ENCODE assay signal across 8 cellular contexts in genomic region chr11:117818036-117818858, GRCh38. TPM values are rescaled to one million over a fixed set of nuclear protein-coding genes. Genes with fewer than 3 reads are reported as not detected.
A peak's percentile ranks its signal among the peaks of the same experiment; 100 is the strongest.
DNase-seq lines count a peak whose midpoint lies in the region; ATAC-seq and TF ChIP-seq lines count a peak whose summit lies in the region.

No MANE protein-coding gene starts in this region.

- H3K4me1 Mint-ChIP-seq in CD8-positive, alpha-beta T cell (ENCODE audit: low read depth), result peaks cover 64% of the 10 kb centered on the region
- H3K4me1 Mint-ChIP-seq in activated CD8-positive, alpha-beta T cell treated with anti-CD3 and anti-CD28 coated beads for 36 hours (ENCODE audit: low read depth), result peaks cover 79% of the 10 kb centered on the region

- H3K27me3 Mint-ChIP-seq in CD8-positive, alpha-beta T cell (ENCODE audit: low read depth), result no peaks in the 10 kb centered on the region
- no peaks in the 10 kb centered on the region for H3K27me3 Mint-ChIP-seq in activated CD8-positive, alpha-beta T cell treated with anti-CD3 and anti-CD28 coated beads for 36 hours

- H3K9me3 ChIP-seq in CD8-positive, alpha-beta T cell (ENCODE audit: low read length), result no peaks in the 10 kb centered on the region
- no peaks in the 10 kb centered on the region for H3K9me3 ChIP-seq in sigmoid colon

- TF ChIP-seq CTCF in CD8-positive, alpha-beta T cell (IDR thresholded peaks at IDR 0.05), result no peak
- TF ChIP-seq CTCF in activated CD8-positive, alpha-beta T cell treated with anti-CD3 and anti-CD28 coated beads for 36 hours (IDR thresholded peaks at IDR 0.05), result no peak
- no peak for TF ChIP-seq CTCF in sigmoid colon (IDR thresholded peaks at IDR 0.05)

- no peaks in the 10 kb centered on the region for H3K36me3 ChIP-seq in CD8-positive, alpha-beta T cell (ENCODE audit: insufficient read depth, low read length)
- no peaks in the 10 kb centered on the region for H3K36me3 ChIP-seq in sigmoid colon

- CTCF ChIA-PET in CD8-positive, alpha-beta T cell (lab: Charles Lee), result interaction anchor here (0.6 to 12.9 kb wide), 23 partner anchors 9 to 618 kb away, joined by 3 to 431 read pairs (median 7); partner anchors contain the start of genes DSCAML1, KMT2A and TMPRSS13
- CTCF ChIA-PET in activated CD8-positive, alpha-beta T cell treated with anti-CD3 and anti-CD28 coated beads for 36 hours (lab: Charles Lee), result interaction anchor here (0.7 to 15.2 kb wide), 24 partner anchors 9 to 392 kb away, joined by 3 to 196 read pairs (median 5); partner anchors contain the start of genes IL10RA and TMPRSS13

- no peak for TF ChIP-seq POLR2A in sigmoid colon (IDR thresholded peaks at IDR 0.05)

- WGBS in sigmoid colon, 2 donors, result 46 to 47% methylated on average over 7 of the region's 7 CpGs

- peak in 3 of 7 experiments; percentile 22 to 38 (median 35) for DNase-seq in CD8-positive, alpha-beta T cell
- peak; percentile 84 for DNase-seq in activated CD8-positive, alpha-beta T cell treated with anti-CD3 and anti-CD28 coated beads for 36 hours
- DNase-seq in iris pigment epithelial cell (ENCODE audit: low read depth) (peak; percentile 81), sigmoid colon (no peak), NCI-H2029 treated with DMSO at 0.1 percent for 48 hours (lab: John Stamatoyannopoulos, UW) (no peak), hepatic stellate cell (ENCODE audit: low spot score) (no peak)

- H3K27ac Mint-ChIP-seq in CD8-positive, alpha-beta T cell, result peak overlapping the region; percentile 80
- H3K27ac Mint-ChIP-seq in activated CD8-positive, alpha-beta T cell treated with anti-CD3 and anti-CD28 coated beads for 36 hours, result peak overlapping the region; percentile 98

- no peak overlapping the region for H3K4me3 ChIP-seq in CD8-positive, alpha-beta T cell (ENCODE audit: low read depth, low read length)
- no peak overlapping the region for H3K4me3 ChIP-seq in sigmoid colon

- no peak overlapping the region for H3K4me3 Mint-ChIP-seq in CD8-positive, alpha-beta T cell
- peak overlapping the region; percentile 63 for H3K4me3 Mint-ChIP-seq in activated CD8-positive, alpha-beta T cell treated with anti-CD3 and anti-CD28 coated beads for 36 hours

- ATAC-seq in CD8-positive, alpha-beta T cell, result no peak
- ATAC-seq in HG03097 (IDR thresholded peaks at IDR 0.05; ENCODE audit: low FRiP score, unreplicated experiment) (peak; percentile 20), GM21723 (IDR thresholded peaks at IDR 0.05; ENCODE audit: unreplicated experiment) (no peak)
- ATAC-seq in activated CD8-positive, alpha-beta T cell treated with anti-CD3 and anti-CD28 coated beads for 36 hours, result peak; percentile 40

- no peak overlapping the region for H3K27ac ChIP-seq in CD8-positive, alpha-beta T cell (ENCODE audit: low read depth, low read length)
- H3K27ac ChIP-seq in sigmoid colon, result peak overlapping the region in 1 of 4 donors; percentile 9

- POLR2A ChIA-PET in CD8-positive, alpha-beta T cell (lab: Charles Lee), result interaction anchor here (2.7 kb wide), 1 partner anchor 10 kb away, joined by 20 read pairs; no protein-coding TSS in a partner anchor
- POLR2A ChIA-PET in activated CD8-positive, alpha-beta T cell treated with anti-CD3 and anti-CD28 coated beads for 36 hours (lab: Charles Lee), result interaction anchor here (0.8 to 2.2 kb wide), 9 partner anchors 10 to 588 kb away, joined by 3 to 15 read pairs (median 4); no protein-coding TSS in a partner anchor

- H3K4me1 ChIP-seq in CD8-positive, alpha-beta T cell (ENCODE audit: insufficient read depth, low read length), result peaks cover 67% of the 10 kb centered on the region
- H3K4me1 ChIP-seq in sigmoid colon, result peaks cover 0 to 46% (median 34%) of the 10 kb centered on the region in 4 donors

- intact Hi-C loops in CD8-positive, alpha-beta T cell (cut with DNase I, micrococcal nuclease), result loop anchor here in 1 of 2 experiments (5.0 kb wide), 1 partner anchor 391 kb away; no protein-coding TSS in a partner anchor
- intact Hi-C loops in activated CD8-positive, alpha-beta T cell treated with anti-CD3 and anti-CD28 coated beads for 36 hours (cut with micrococcal nuclease), result no loop called here
- intact Hi-C loops in sigmoid colon (cut with DNase I), result no loop called here

- no peaks in the 10 kb centered on the region for H3K27me3 ChIP-seq in CD8-positive, alpha-beta T cell (ENCODE audit: insufficient read depth, low read length)
- no peaks in the 10 kb centered on the region for H3K27me3 ChIP-seq in sigmoid colon

- no peak for TF ChIP-seq EP300 in sigmoid colon (IDR thresholded peaks at IDR 0.05)

- peaks cover 3% of the 10 kb centered on the region for H3K36me3 Mint-ChIP-seq in CD8-positive, alpha-beta T cell
- no peaks in the 10 kb centered on the region for H3K36me3 Mint-ChIP-seq in activated CD8-positive, alpha-beta T cell treated with anti-CD3 and anti-CD28 coated beads for 36 hours (ENCODE audit: low read depth)

- no peaks in the 10 kb centered on the region for H3K9me3 Mint-ChIP-seq in CD8-positive, alpha-beta T cell
- H3K9me3 Mint-ChIP-seq in activated CD8-positive, alpha-beta T cell treated with anti-CD3 and anti-CD28 coated beads for 36 hours, result no peaks in the 10 kb centered on the region

RNA-seq across cellular contexts. Expression of gene FXYD2, which starts 6.3 kb away (rescaled TPM):
- 1 to 10 TPM; 9.1 to 9.6 TPM for total RNA-seq in CD8-positive, alpha-beta T cell
- 1 to 10 TPM; 6.7 to 7.2 TPM for total RNA-seq in activated CD8-positive, alpha-beta T cell treated with anti-CD3 and anti-CD28 coated beads for 36 hours
- total RNA-seq in sigmoid colon, result 1 to 10 TPM; 3.2 to 6.6 (median 4.4) TPM
- polyA plus RNA-seq in sigmoid colon, result 1 to 10 TPM in 2 of 3 donors, not detected in 1; 3.6 to 4.2 TPM

RNA-seq across cellular contexts. Expression of gene DSCAML1, which starts 21.2 kb away (rescaled TPM):
- total RNA-seq in CD8-positive, alpha-beta T cell, result 1 to 10 TPM; 1.3 to 1.8 TPM
- total RNA-seq in activated CD8-positive, alpha-beta T cell treated with anti-CD3 and anti-CD28 coated beads for 36 hours, result under 1 TPM; 0.13 to 0.29 TPM
- total RNA-seq in sigmoid colon, result 1 to 10 TPM; 1.1 to 7.5 (median 2.2) TPM
- 1 to 10 TPM in 1 of 3 donors, under 1 TPM in 2; under 0.01 to 1.2 (median 0.23) TPM for polyA plus RNA-seq in sigmoid colon

RNA-seq across cellular contexts. Expression of gene FXYD6, which starts 58.2 kb away (rescaled TPM):
- total RNA-seq in CD8-positive, alpha-beta T cell, result not detected
- total RNA-seq in activated CD8-positive, alpha-beta T cell treated with anti-CD3 and anti-CD28 coated beads for 36 hours, result not detected
- 100 to 1,000 TPM; 243 to 305 (median 271) TPM for total RNA-seq in sigmoid colon
- polyA plus RNA-seq in sigmoid colon, result 10 to 100 TPM; 12.3 to 46.4 (median 31.2) TPM

Comparison
In these comparisons a context has a peak if more than half of its experiments do, and no peak if none do; other contexts are left out.
1. ATAC-seq: peak in HG03097 (single experiment) and activated CD8-positive, alpha-beta T cell treated with anti-CD3 and anti-CD28 coated beads for 36 hours (single experiment); none in CD8-positive, alpha-beta T cell (single experiment) and GM21723 (single experiment).
2. DNase-seq: peak in activated CD8-positive, alpha-beta T cell treated with anti-CD3 and anti-CD28 coated beads for 36 hours (single experiment) and iris pigment epithelial cell (single experiment); none in sigmoid colon (single experiment), NCI-H2029 treated with DMSO at 0.1 percent for 48 hours (single experiment) and hepatic stellate cell (single experiment).
3. RNA of gene FXYD6, which starts 58.2 kb away (total RNA-seq): 243 to 305 TPM in sigmoid colon; not detected in activated CD8-positive, alpha-beta T cell treated with anti-CD3 and anti-CD28 coated beads for 36 hours and not detected in CD8-positive, alpha-beta T cell; every median in the first group is over 100 times any median in the second.